26 cellular contexts compared by ENCODE assay signal in genomic region chr7:138616085-138616484, GRCh38.
"Had no signal": no experiment of that assay in that cellular context is flagged by ENCODE, and none has a peak within 500 bp of the region (broad histone marks: within the 10 kb centered on the region; RNA-seq: fewer than 3 reads in every experiment).

No MANE protein-coding gene starts in this region.

- H3K9me3 ChIP-seq: stomach, suprapubic skin, testis, thoracic aorta, thyroid gland, tibial artery, tibial nerve, transverse colon, upper lobe of left lung, uterus, vagina had no signal

- H3K27ac ChIP-seq: stomach, suprapubic skin, testis, thoracic aorta, thyroid gland, tibial artery, tibial nerve, transverse colon, upper lobe of left lung, uterus, vagina had no signal

- H3K4me1 ChIP-seq: suprapubic skin, testis, tibial artery, tibial nerve, transverse colon, upper lobe of left lung, uterus, vagina had no signal

- DNase-seq: stimulated activated CD4-positive, alpha-beta T cell treated with anti-CD3 and anti-CD28 coated beads, Interleukin-2, amount 100 ng/mL, for 48 hours; stimulated activated CD4-positive, alpha-beta T cell treated with anti-CD3 and anti-CD28 coated beads, Interleukin-4, amount 100 ng/mL, for 1 hour; stimulated activated CD4-positive, alpha-beta T cell treated with anti-CD3 and anti-CD28 coated beads, Interleukin-4, amount 100 ng/mL, for 24 hours; stimulated activated CD4-positive, alpha-beta T cell treated with anti-CD3 and anti-CD28 coated beads, Interleukin-4, amount 100 ng/mL, for 4 hours; stimulated activated CD8-positive, alpha-beta memory T cell treated with anti-CD3 and anti-CD28 coated beads, Interleukin-4, amount 100 ng/mL, for 48 hours; stimulated activated naive B cell treated with anti-CD40 and anti-IgM and Interleukin-4, amounts not matched to agents 10 μg/mL and 1 μg/mL and 100 μg/mL, for 72 hours; stimulated activated naive CD4-positive, alpha-beta T cell; stimulated activated naive CD4-positive, alpha-beta T cell treated with Interleukin-2 at 50 U/mL for 16 hours; stimulated activated naive CD8-positive, alpha-beta T cell treated with anti-CD3 and anti-CD28 coated beads, Interleukin-15, amount 100 ng/mL, for 72 hours; stimulated activated naive CD8-positive, alpha-beta T cell treated with anti-CD3 and anti-CD28 coated beads, Interleukin-15, Interleukin-2, amounts not matched to agents 100 U/mL and 50 U/mL, for 24 hours; stomach; substantia nigra; testis; thyroid gland; tibial artery; transverse colon; trophoblast cell; uterus had no signal

- FAIRE-seq: urothelium cell line had no signal

- H3K4me3 ChIP-seq: stomach, suprapubic skin, testis, thoracic aorta, thyroid gland, tibial artery, tibial nerve, transverse colon, upper lobe of left lung, uterus, vagina had no signal

- H3K27me3 ChIP-seq: stomach, suprapubic skin, testis, thyroid gland, tibial artery, tibial nerve, transverse colon, upper lobe of left lung, uterus, vagina had no signal

- ATAC-seq: stimulated activated effector memory CD8-positive, alpha-beta T cell treated with anti-CD3 and anti-CD28 coated beads, Interleukin-12 subunit alpha, Interleukin-12 subunit beta, amount 100 ng/mL, for 72 hours; stimulated activated memory B cell treated with anti-CD40 and anti-IgM and Interleukin-4, amounts not matched to agents 10 μg/mL and 1 μg/mL and 100 μg/mL, for 72 hours; stimulated activated naive B cell treated with anti-CD40 and anti-IgM and Interleukin-4, amounts not matched to agents 10 μg/mL and 1 μg/mL and 100 μg/mL, for 72 hours; stimulated activated naive CD8-positive, alpha-beta T cell treated with anti-CD3 and anti-CD28 coated beads, Interleukin-15, amount 100 ng/mL, for 72 hours; stimulated activated naive CD8-positive, alpha-beta T cell treated with anti-CD3 and anti-CD28 coated beads, Interleukin-15, Interleukin-2, amounts not matched to agents 100 U/mL and 50 U/mL, for 24 hours had no signal

- H3K36me3 ChIP-seq: stomach, suprapubic skin, thoracic aorta, thyroid gland, tibial artery, tibial nerve, transverse colon, upper lobe of left lung, uterus, vagina had no signal
